1 cellular context compared by ENCODE assay signal in genomic region chr20:5119435-5120188, GRCh38.
TF ChIP-seq lines count a peak whose summit lies in the region.

Gene PCNA (minus strand): TSS chr20:5119958. CDS start chr20:5119798, 160 bp downstream.

TF ChIP-seq in HepG2, 621 proteins besides CTCF, POLR2A, EP300 and RAD21 (continued from another document and continues in another):
- TF ChIP-seq MED8 (CRISPR knock-in tag; IDR thresholded peaks at IDR 0.05; ENCODE audit: insufficient replicate concordance), result peak; percentile 84
- no peak for TF ChIP-seq RARG (CRISPR knock-in tag; IDR thresholded peaks at IDR 0.05; ENCODE audit: low read depth)
- TF ChIP-seq SMAD1 (CRISPR knock-in tag; IDR thresholded peaks at IDR 0.05; ENCODE audit: borderline replicate concordance, low read depth), result peak; percentile 97
- peak; percentile 99 for TF ChIP-seq ZMAT3 (CRISPR knock-in tag; conservative IDR thresholded peaks at IDR 0.05)
- no peak for TF ChIP-seq ARNT (IDR thresholded peaks at IDR 0.05)
- peak; percentile 81; the same call in 1 of the 2 replicates for TF ChIP-seq MIER2 (CRISPR knock-in tag; IDR thresholded peaks at IDR 0.05)
- peak; percentile 99; the same call in 1 of the 2 replicates for TF ChIP-seq THYN1 (CRISPR knock-in tag; IDR thresholded peaks at IDR 0.05; ENCODE audit: borderline replicate concordance, low read depth)
- no peak; the same call in none of the 2 replicates for TF ChIP-seq ATRX (CRISPR knock-in tag; IDR thresholded peaks at IDR 0.05; ENCODE audit: borderline replicate concordance)
- peak; percentile 89 for TF ChIP-seq SP2 (CRISPR knock-in tag; IDR thresholded peaks at IDR 0.05)
- peak; percentile 76; the same call in 1 of the 2 replicates for TF ChIP-seq ZNF580 (CRISPR knock-in tag; IDR thresholded peaks at IDR 0.05; ENCODE audit: borderline replicate concordance, low read depth)
- TF ChIP-seq NR2C2 (CRISPR knock-in tag; IDR thresholded peaks at IDR 0.05; ENCODE audit: borderline replicate concordance), result peak; percentile 91
- TF ChIP-seq GATAD1 (CRISPR knock-in tag; IDR thresholded peaks at IDR 0.05), result peak; percentile 90
- no peak for TF ChIP-seq FOXP1 (IDR thresholded peaks at IDR 0.05)
- TF ChIP-seq FOXP1 (CRISPR knock-in tag; IDR thresholded peaks at IDR 0.05), result no peak; the same call in 1 of the 2 replicates
- 0 out of 2 replicates have a peak, but pooled peaks have one; percentile 63 for TF ChIP-seq JUND (CRISPR knock-in tag; IDR thresholded peaks at IDR 0.05)
- peak; percentile 99 for TF ChIP-seq KLF12 (CRISPR knock-in tag; IDR thresholded peaks at IDR 0.05; ENCODE audit: borderline replicate concordance)
- peak; percentile 77; the same call in 1 of the 2 replicates for TF ChIP-seq ZBTB43 (CRISPR knock-in tag; conservative IDR thresholded peaks at IDR 0.05)
- TF ChIP-seq ZBTB39 (CRISPR knock-in tag; IDR thresholded peaks at IDR 0.05), result peak; percentile 87; the same call in 1 of the 2 replicates
- peak; percentile 32; the same call in 1 of the 2 replicates for TF ChIP-seq RARA (CRISPR knock-in tag; IDR thresholded peaks at IDR 0.05)
- peak; percentile 98 for TF ChIP-seq TRAFD1 (CRISPR knock-in tag; IDR thresholded peaks at IDR 0.05; ENCODE audit: borderline replicate concordance)
- TF ChIP-seq ZNF343 (CRISPR knock-in tag; IDR thresholded peaks at IDR 0.05), result peak; percentile 98
- TF ChIP-seq IRF2 (CRISPR knock-in tag; IDR thresholded peaks at IDR 0.05), result no peak
- peak; percentile 97 for TF ChIP-seq NAIF1 (CRISPR knock-in tag; IDR thresholded peaks at IDR 0.05; ENCODE audit: borderline replicate concordance)
- TF ChIP-seq ATF6 (CRISPR knock-in tag; conservative IDR thresholded peaks at IDR 0.05), result peak; percentile 87; the same call in 1 of the 2 replicates
- peak; percentile 73; the same call in 2 of the 3 replicates for TF ChIP-seq MXI1 (IDR thresholded peaks at IDR 0.05; ENCODE audit: borderline replicate concordance, low read depth, low read length)
- 0 out of 2 replicates have a peak, but pooled peaks have one; percentile 73 for TF ChIP-seq FIP1L1 (IDR thresholded peaks at IDR 0.05; ENCODE audit: borderline replicate concordance, insufficient read depth, low read depth, low read length)
- peak; percentile 99; the same call in 1 of the 2 replicates for TF ChIP-seq ZNF251 (CRISPR knock-in tag; IDR thresholded peaks at IDR 0.05)
- peak; percentile 97 for TF ChIP-seq ZNF530 (CRISPR knock-in tag; IDR thresholded peaks at IDR 0.05; ENCODE audit: low read depth)
- peak; percentile 97 for TF ChIP-seq SNAPC4 (CRISPR knock-in tag; IDR thresholded peaks at IDR 0.05)
- TF ChIP-seq GTF3A (CRISPR knock-in tag; conservative IDR thresholded peaks at IDR 0.05), result no peak; the same call in none of the 2 replicates
- TF ChIP-seq ZNF558 (CRISPR knock-in tag; IDR thresholded peaks at IDR 0.05; ENCODE audit: borderline replicate concordance), result peak; percentile 100; the same call in 1 of the 2 replicates
- peak; percentile 95; the same call in 1 of the 2 replicates for TF ChIP-seq ZNF432 (CRISPR knock-in tag; IDR thresholded peaks at IDR 0.05; ENCODE audit: borderline replicate concordance)
- peak; percentile 99 for TF ChIP-seq ZNF784 (CRISPR knock-in tag; IDR thresholded peaks at IDR 0.05; ENCODE audit: borderline replicate concordance)
- no peak for TF ChIP-seq ZBTB40 (IDR thresholded peaks at IDR 0.05)
- TF ChIP-seq ZBTB40 (CRISPR knock-in tag; IDR thresholded peaks at IDR 0.05), result peak; percentile 97
